8 cellular contexts compared by ENCODE assay signal in the genomic region with DNA sequence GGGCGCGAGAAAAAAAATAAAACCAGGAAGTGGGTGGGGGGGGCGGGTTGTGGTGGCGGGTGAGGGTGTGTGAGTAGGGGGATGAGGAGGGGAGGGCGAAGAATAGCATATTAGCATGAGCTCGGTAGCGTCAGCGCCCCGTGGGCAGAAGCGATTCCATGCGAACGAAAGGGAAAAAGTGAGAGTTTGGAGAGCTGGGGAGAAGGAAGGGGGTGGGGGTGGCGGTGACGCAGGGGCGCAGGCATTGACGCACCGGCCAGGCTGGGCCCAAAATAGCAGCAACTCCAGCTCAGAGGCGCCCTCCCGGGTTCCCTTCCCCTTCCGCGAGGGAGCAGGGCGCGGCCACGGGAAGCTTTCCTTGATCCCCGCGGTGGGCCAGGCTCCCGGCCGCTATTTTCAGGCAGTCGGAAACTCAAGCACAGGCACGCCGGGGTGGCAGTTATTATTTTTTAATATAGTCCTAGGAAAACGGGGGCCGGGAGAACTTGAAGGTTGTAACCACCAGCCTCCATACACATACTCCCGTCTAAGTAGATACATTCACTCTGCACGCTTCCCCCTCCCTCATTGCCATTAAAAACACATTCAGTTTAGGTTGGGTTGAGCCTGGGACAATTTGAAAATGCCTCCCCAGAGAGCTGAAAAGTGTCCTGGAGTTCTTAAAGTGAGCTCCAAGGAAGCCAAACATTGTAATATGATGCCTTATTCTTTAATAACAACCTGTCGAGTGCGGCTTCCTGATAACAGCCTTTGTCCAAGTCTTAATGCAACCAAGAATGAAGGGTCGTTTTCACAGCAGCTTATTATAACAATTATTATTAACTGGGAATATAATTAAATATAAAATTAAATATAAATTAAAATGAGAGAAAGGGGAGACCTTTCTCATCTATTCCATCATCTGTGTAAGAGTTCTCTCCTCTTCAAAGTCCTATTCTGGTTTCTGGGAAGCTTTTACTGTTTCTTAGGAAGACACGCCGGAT. TPM values are rescaled to one million over a fixed set of nuclear protein-coding genes. Genes with fewer than 3 reads are reported as not detected.
A peak's percentile ranks its signal among the peaks of the same experiment; 100 is the strongest.
DNase-seq lines count a peak whose midpoint lies in the region; ATAC-seq and TF ChIP-seq lines count a peak whose summit lies in the region.

No MANE protein-coding gene starts in this region.

- no peak for TF ChIP-seq CTCF in GM13976 (IDR thresholded peaks at IDR 0.05; ENCODE audit: borderline replicate concordance, control extremely low read depth, extremely low read depth, insufficient read depth, missing control alignments)

- in situ Hi-C loops in GM13976 (cut with MboI; ENCODE audit: low sequenced_read_pairs, unreplicated experiment), result no loop called here

- peak; percentile 70 for DNase-seq in GM13976 (ENCODE audit: low spot score)
- peak; percentile 73 for DNase-seq in NCI-H2196 treated with DMSO at 0.1 percent for 48 hours (lab: John Stamatoyannopoulos, UW; ENCODE audit: unreplicated experiment)
- peak; percentile 86 for DNase-seq in activated CD4-positive, alpha-beta T cell treated with anti-CD3 and anti-CD28 coated beads for 1 hour
- DNase-seq in cerebellum (ENCODE audit: low spot score), result peak; percentile 92
- DNase-seq in kidney tubule cell (ENCODE audit: low spot score), result peak; percentile 85
- DNase-seq in stimulated activated CD4-positive, alpha-beta T cell treated with anti-CD3 and anti-CD28 coated beads, Interleukin-1b, Interleukin-23, amount 100 ng/mL, for 1 hour (ENCODE audit: low read depth in 2 of 2), result peak; percentile 60 to 72

- ATAC-seq in HG02970 (IDR thresholded peaks at IDR 0.05; ENCODE audit: low FRiP score, unreplicated experiment), result peak; percentile 19
- ATAC-seq in GM19035 (IDR thresholded peaks at IDR 0.05; ENCODE audit: unreplicated experiment), result no peak

RNA-seq across cellular contexts. Expression of gene NR4A2, which starts 2.3 kb away (rescaled TPM):
- 0.45 TPM for total RNA-seq in cerebellum
